Comparison of ENCODE assay signal across 13 cellular contexts in genomic region chr5:112533315-112533867, GRCh38.
DNase-seq lines count a peak whose midpoint lies in the region; ATAC-seq and TF ChIP-seq lines count a peak whose summit lies in the region.
"Had no signal": no experiment of that assay in that cellular context is flagged by ENCODE, and none has a peak within 500 bp of the region (broad histone marks: within the 10 kb centered on the region; RNA-seq: fewer than 3 reads in every experiment).

No MANE protein-coding gene starts in this region.

- DNase-seq in colonic mucosa (peak; percentile 34), GF-D8 (lab: John Stamatoyannopoulos, UW) (no peak), inferior parietal cortex (ENCODE audit: extremely low spot score) (no peak), BE2C (no peak), NCI-H2227 (lab: John Stamatoyannopoulos, UW; ENCODE audit: unreplicated experiment) (no peak)
- no peak for DNase-seq in stimulated activated effector memory CD8-positive, alpha-beta T cell treated with anti-CD3 and anti-CD28 coated beads, Interleukin-12 subunit alpha, Interleukin-12 subunit beta, amount 100 ng/mL, for 72 hours (ENCODE audit: low spot score in 2 of 2)
- DNase-seq: activated CD4-positive, alpha-beta T cell treated with anti-CD3 and anti-CD28 coated beads, Interleukin-2, amount 50 U/mL, for 4 hours; foreskin fibroblast; GM23248 had no signal

- H3K4me3 Mint-ChIP-seq in stimulated activated effector memory CD8-positive, alpha-beta T cell treated with anti-CD3 and anti-CD28 coated beads, Interleukin-12 subunit alpha, Interleukin-12 subunit beta, amount 100 ng/mL, for 72 hours, result no peak overlapping the region

- no peak overlapping the region for H3K27ac ChIP-seq in colonic mucosa
- H3K27ac ChIP-seq: GM23248 had no signal

- ATAC-seq in GM18868 (IDR thresholded peaks at IDR 0.05; ENCODE audit: unreplicated experiment) (peak; percentile 44), HG03432 (IDR thresholded peaks at IDR 0.05; ENCODE audit: unreplicated experiment) (peak; percentile 38)
- ATAC-seq in stimulated activated effector memory CD8-positive, alpha-beta T cell treated with anti-CD3 and anti-CD28 coated beads, Interleukin-12 subunit alpha, Interleukin-12 subunit beta, amount 100 ng/mL, for 72 hours, result peak; percentile 51
- ATAC-seq: K562, Panc1 had no signal

- H3K27ac Mint-ChIP-seq in stimulated activated effector memory CD8-positive, alpha-beta T cell treated with anti-CD3 and anti-CD28 coated beads, Interleukin-12 subunit alpha, Interleukin-12 subunit beta, amount 100 ng/mL, for 72 hours, result no peak overlapping the region

- no peaks in the 10 kb centered on the region for H3K9me3 Mint-ChIP-seq in stimulated activated effector memory CD8-positive, alpha-beta T cell treated with anti-CD3 and anti-CD28 coated beads, Interleukin-12 subunit alpha, Interleukin-12 subunit beta, amount 100 ng/mL, for 72 hours

- H3K27me3 ChIP-seq in colonic mucosa (no peaks in the 10 kb centered on the region), BE2C (no peaks in the 10 kb centered on the region)

- no peaks in the 10 kb centered on the region for H3K4me1 ChIP-seq in colonic mucosa
- H3K4me1 ChIP-seq in BE2C, result no peaks in the 10 kb centered on the region

- H3K36me3 ChIP-seq in colonic mucosa (no peaks in the 10 kb centered on the region), BE2C (no peaks in the 10 kb centered on the region)

- H3K9ac ChIP-seq in colonic mucosa (ENCODE audit: low read depth in 2 of 2, low read length in 2 of 2), result no peak overlapping the region
- H3K9ac ChIP-seq: GM23248 had no signal

- no peaks in the 10 kb centered on the region for H3K4me1 Mint-ChIP-seq in stimulated activated effector memory CD8-positive, alpha-beta T cell treated with anti-CD3 and anti-CD28 coated beads, Interleukin-12 subunit alpha, Interleukin-12 subunit beta, amount 100 ng/mL, for 72 hours

- H3K9me3 ChIP-seq in colonic mucosa (no peaks in the 10 kb centered on the region), BE2C (no peaks in the 10 kb centered on the region)

- H3K4me3 ChIP-seq in colonic mucosa, result no peak overlapping the region
- H3K4me3 ChIP-seq in BE2C (ENCODE audit: low read depth, low read length), result no peak overlapping the region
- H3K4me3 ChIP-seq: GM23248, K562 had no signal

- TF ChIP-seq CTCF in colonic mucosa (IDR thresholded peaks at IDR 0.05) (no peak), BE2C (IDR thresholded peaks at IDR 0.05; ENCODE audit: low read depth, low read length) (no peak)

- H3K36me3 Mint-ChIP-seq in stimulated activated effector memory CD8-positive, alpha-beta T cell treated with anti-CD3 and anti-CD28 coated beads, Interleukin-12 subunit alpha, Interleukin-12 subunit beta, amount 100 ng/mL, for 72 hours, result no peaks in the 10 kb centered on the region

- intact Hi-C loops in colonic mucosa (cut with DNase I), result no loop called here
